In genomic region chr1:79667848-79668696, GRCh38 we compare ENCODE assay signal across 13 cellular contexts.
DNase-seq lines count a peak whose midpoint lies in the region; ATAC-seq and TF ChIP-seq lines count a peak whose summit lies in the region.
"Had no signal": no experiment of that assay in that cellular context is flagged by ENCODE, and none has a peak within 500 bp of the region (broad histone marks: within the 10 kb centered on the region; RNA-seq: fewer than 3 reads in every experiment).

No MANE protein-coding gene starts in this region.

- H3K4me1 ChIP-seq in gastroesophageal sphincter: no peaks in the 10 kb centered on the region
- H3K4me1 ChIP-seq: Caco-2, colonic mucosa had no signal

- H3K4me3 ChIP-seq in gastroesophageal sphincter: no peak overlapping the region
- H3K4me3 ChIP-seq: colonic mucosa, K562 had no signal

- DNase-seq in glomerular visceral epithelial cell (ENCODE audit: extremely low spot score): peak; percentile 2
- DNase-seq in activated gamma-delta T cell treated with Interleukin-2 at 50 U/mL for 16 hours: no peak
- no peak for DNase-seq in left ventricle myocardium superior
- no peak for DNase-seq in activated CD8-positive, alpha-beta memory T cell treated with anti-CD3 and anti-CD28 coated beads, Interleukin-2, amount 50 U/mL, for 4 hours
- DNase-seq: Caco-2, colonic mucosa, foreskin fibroblast, SHP77 had no signal

- TF ChIP-seq EP300 in gastroesophageal sphincter (IDR thresholded peaks at IDR 0.05): no peak

- TF ChIP-seq POLR2A in gastroesophageal sphincter (IDR thresholded peaks at IDR 0.05): no peak

- no peak for TF ChIP-seq CTCF in gastroesophageal sphincter (IDR thresholded peaks at IDR 0.05)

- H3K9me3 ChIP-seq in gastroesophageal sphincter: no peaks in the 10 kb centered on the region
- H3K9me3 ChIP-seq: Caco-2, colonic mucosa had no signal

- H3K27me3 ChIP-seq in gastroesophageal sphincter: no peaks in the 10 kb centered on the region
- H3K27me3 ChIP-seq: colonic mucosa had no signal

- intact Hi-C loops in left ventricle myocardium superior (cut with micrococcal nuclease): no loop called here

- H3K27ac ChIP-seq in gastroesophageal sphincter: no peak overlapping the region
- H3K27ac ChIP-seq: colonic mucosa had no signal

- H3K36me3 ChIP-seq in gastroesophageal sphincter: no peaks in the 10 kb centered on the region
- H3K36me3 ChIP-seq: colonic mucosa had no signal

- peak; percentile 95 for ATAC-seq in GM18873 (IDR thresholded peaks at IDR 0.05; ENCODE audit: low FRiP score, unreplicated experiment)
- ATAC-seq in GM21723 (IDR thresholded peaks at IDR 0.05; ENCODE audit: unreplicated experiment): peak; percentile 69
- ATAC-seq in HG03139 (IDR thresholded peaks at IDR 0.05; ENCODE audit: unreplicated experiment): peak; percentile 98
- no peak for ATAC-seq in gastroesophageal sphincter
- ATAC-seq in left ventricle myocardium superior: no peak
- ATAC-seq: K562 had no signal

- 75 to 87% methylated on average over 2 to 3 of the region's 3 CpGs for WGBS in gastroesophageal sphincter (ENCODE audit: low coverage in 1 of 2), 2 donors

Comparison
In these comparisons a context has a peak if more than half of its experiments do, and no peak if none do; other contexts are left out.
1. ATAC-seq: peak in GM18873 (single experiment), GM21723 (single experiment) and HG03139 (single experiment); none in gastroesophageal sphincter (single experiment) and left ventricle myocardium superior (single experiment).